Comparison of ENCODE assay signal across 24 cellular contexts in genomic region chr11:41307371-41308080, GRCh38.
DNase-seq lines count a peak whose midpoint lies in the region; ATAC-seq and TF ChIP-seq lines count a peak whose summit lies in the region.
"Had no signal": no experiment of that assay in that cellular context is flagged by ENCODE, and none has a peak within 500 bp of the region (broad histone marks: within the 10 kb centered on the region; RNA-seq: fewer than 3 reads in every experiment).

No MANE protein-coding gene starts in this region.

- peaks cover 35% of the 10 kb centered on the region for H3K4me1 ChIP-seq in OCI-LY7 (ENCODE audit: insufficient read depth, low read length, poor library complexity, severe bottlenecking)
- H3K4me1 ChIP-seq: esophagus squamous epithelium, gastroesophageal sphincter, parathyroid adenoma, thyroid gland had no signal

- H3K9ac ChIP-seq in neural cell (ENCODE audit: low read length) = no peak overlapping the region
- H3K9ac ChIP-seq: parathyroid adenoma had no signal

- ATAC-seq in HG03432 (IDR thresholded peaks at IDR 0.05; ENCODE audit: unreplicated experiment) (peak; percentile 30), Right ventricle myocardium inferior (no peak), GM19023 (IDR thresholded peaks at IDR 0.05; ENCODE audit: unreplicated experiment) (no peak)
- ATAC-seq: effector memory CD8-positive, alpha-beta T cell; gastroesophageal sphincter; naive thymus-derived CD4-positive, alpha-beta T cell; stimulated activated naive CD8-positive, alpha-beta T cell treated with anti-CD3 and anti-CD28 coated beads, Interleukin-15, Interleukin-2, amounts not matched to agents 100 U/mL and 50 U/mL, for 24 hours had no signal

- DNase-seq in GM12865 (ENCODE audit: low read depth) (peak; percentile 37), OCI-LY7 (ENCODE audit: low spot score) (no peak), NCI-H748 (lab: John Stamatoyannopoulos, UW; ENCODE audit: unreplicated experiment) (no peak), Right ventricle myocardium inferior (ENCODE audit: missing footprints) (no peak), kidney tubule cell (ENCODE audit: low spot score) (no peak)
- DNase-seq: activated CD4-positive, alpha-beta T cell treated with anti-CD3 and anti-CD28 coated beads, Interleukin-2, amount 50 U/mL, for 1 hour; activated CD8-positive, alpha-beta memory T cell treated with anti-CD3 and anti-CD28 coated beads, Interleukin-2, amount 50 U/mL, for 4 hours; activated naive CD8-positive, alpha-beta T cell treated with anti-CD3 and anti-CD28 coated beads, Interleukin-2, amount 10 ng/mL, durations not matched to agents 7 days and 5 days; CD4-positive, alpha-beta T cell; effector memory CD8-positive, alpha-beta T cell; esophagus squamous epithelium; kidney glomerular epithelial cell; naive thymus-derived CD4-positive, alpha-beta T cell; NCI-H1930; SHP77; stimulated activated CD4-positive, alpha-beta T cell treated with anti-CD3 and anti-CD28 coated beads, Interleukin-1b, Interleukin-23, amount 100 ng/mL, for 48 hours; stimulated activated naive CD8-positive, alpha-beta T cell treated with anti-CD3 and anti-CD28 coated beads, Interleukin-15, Interleukin-2, amounts not matched to agents 100 U/mL and 50 U/mL, for 24 hours; T-helper 1 cell; thyroid gland had no signal

- no peak for TF ChIP-seq RAD21 in neural cell (conservative IDR thresholded peaks at IDR 0.05)

- H3K27ac ChIP-seq in OCI-LY7 (ENCODE audit: low read depth, low read length, poor library complexity, severe bottlenecking) = no peak overlapping the region
- H3K27ac ChIP-seq in neural cell (ENCODE audit: low read length) = peak overlapping the region; percentile 37
- H3K27ac ChIP-seq: esophagus squamous epithelium, gastroesophageal sphincter, parathyroid adenoma, thyroid gland had no signal

- BruUV-seq in OCI-LY7 (replicated peaks; lab: Mats Ljungman, UMichigan) = no TSS peak

- TF ChIP-seq CTCF in GM12865 (IDR thresholded peaks at IDR 0.05; ENCODE audit: insufficient read depth, low read depth, low read length, missing control alignments) (no peak), OCI-LY7 (conservative IDR thresholded peaks at IDR 0.05; ENCODE audit: low read length) (no peak), neural cell (IDR thresholded peaks at IDR 0.05; ENCODE audit: poor library complexity, severe bottlenecking) (no peak)

- H3K4me2 ChIP-seq in OCI-LY7 (ENCODE audit: low read length) (peak overlapping the region; percentile 61), neural cell (ENCODE audit: low read length) (no peak overlapping the region)

- POLR2A ChIA-PET in OCI-LY7 (lab: Charles Lee) = no interaction called here

- no peaks in the 10 kb centered on the region for H3K36me3 ChIP-seq in OCI-LY7 (ENCODE audit: insufficient read depth, low read length)
- no peaks in the 10 kb centered on the region for H3K36me3 ChIP-seq in neural cell (ENCODE audit: insufficient read depth, low read length)
- H3K36me3 ChIP-seq: esophagus squamous epithelium, gastroesophageal sphincter, thyroid gland had no signal

- CTCF ChIA-PET in OCI-LY7 (lab: Charles Lee; ENCODE audit: unreplicated experiment) = no interaction called here

- H4K20me1 ChIP-seq in OCI-LY7 (ENCODE audit: insufficient read depth, low read length) = no peaks in the 10 kb centered on the region
- H4K20me1 ChIP-seq in neural cell (ENCODE audit: insufficient read depth) = no peaks in the 10 kb centered on the region

- H3K9me2 ChIP-seq in OCI-LY7 (ENCODE audit: insufficient read depth, low read length) = no peaks in the 10 kb centered on the region
- no peaks in the 10 kb centered on the region for H3K9me2 ChIP-seq in neural cell (ENCODE audit: insufficient read depth, low read length)

- H2AFZ ChIP-seq in OCI-LY7 (ENCODE audit: low read length) (peak overlapping the region; percentile 42; the same call in 1 of the 2 replicates), neural cell (ENCODE audit: low read depth, low read length) (no peak overlapping the region)
- H2AFZ ChIP-seq: parathyroid adenoma had no signal

- H3K4me3 ChIP-seq in GM12865 (ENCODE audit: low read depth, low read length) = no peak overlapping the region
- no peak overlapping the region for H3K4me3 ChIP-seq in OCI-LY7 (ENCODE audit: low read depth, low read length, poor library complexity, severe bottlenecking)
- H3K4me3 ChIP-seq in neural cell (ENCODE audit: low read length) = no peak overlapping the region
- H3K4me3 ChIP-seq: esophagus squamous epithelium, gastroesophageal sphincter, thyroid gland had no signal

- intact Hi-C loops in OCI-LY7 (cut with micrococcal nuclease; ENCODE audit: unreplicated experiment) = no loop called here
- intact Hi-C loops in Right ventricle myocardium inferior (cut with DNase I) = no loop called here

- no peak for TF ChIP-seq EP300 in neural cell (conservative IDR thresholded peaks at IDR 0.05; ENCODE audit: poor library complexity, severe bottlenecking)

- no peaks in the 10 kb centered on the region for H3F3A ChIP-seq in neural cell (ENCODE audit: insufficient read depth, low read length, poor library complexity, severe bottlenecking)

- H3K27me3 ChIP-seq in neural cell (ENCODE audit: insufficient read depth, low read depth, low read length) = no peaks in the 10 kb centered on the region
- H3K27me3 ChIP-seq: esophagus squamous epithelium, gastroesophageal sphincter, thyroid gland had no signal

- H3K9me3 ChIP-seq in OCI-LY7 (ENCODE audit: low read length) (no peaks in the 10 kb centered on the region), neural cell (ENCODE audit: low read length) (no peaks in the 10 kb centered on the region)
- H3K9me3 ChIP-seq: esophagus squamous epithelium, gastroesophageal sphincter, thyroid gland had no signal

- H3K79me2 ChIP-seq in OCI-LY7 (ENCODE audit: insufficient read depth, low read depth, low read length) (no peaks in the 10 kb centered on the region), neural cell (replicated peaks; ENCODE audit: insufficient read depth, low read length) (no peaks in the 10 kb centered on the region)
- H3K79me2 ChIP-seq: parathyroid adenoma had no signal

TF ChIP-seq in neural cell, 6 proteins besides CTCF, POLR2A, EP300 and RAD21:
- TF ChIP-seq EZH2 (IDR thresholded peaks at IDR 0.05; ENCODE audit: borderline replicate concordance, insufficient read depth, low read length, poor library complexity, severe bottlenecking) = no peak
- TF ChIP-seq SMC3 (conservative IDR thresholded peaks at IDR 0.05; ENCODE audit: poor library complexity) = no peak
- no peak for TF ChIP-seq TAF1 (IDR thresholded peaks at IDR 0.05; ENCODE audit: low read depth)
